ENCODE assay signal across 15 cellular contexts in genomic region chr7:23864984-23865383, GRCh38.
DNase-seq lines count a peak whose midpoint lies in the region; ATAC-seq and TF ChIP-seq lines count a peak whose summit lies in the region.
"Had no signal": no experiment of that assay in that cellular context is flagged by ENCODE, and none has a peak within 500 bp of the region (broad histone marks: within the 10 kb centered on the region; RNA-seq: fewer than 3 reads in every experiment).

No MANE protein-coding gene starts in this region.

- H3K9me3 ChIP-seq in GM23248 (ENCODE audit: low read depth): no peaks in the 10 kb centered on the region
- H3K9me3 ChIP-seq in PC-9 (ENCODE audit: insufficient read depth, low read depth): no peaks in the 10 kb centered on the region
- H3K9me3 ChIP-seq: lower lobe of right lung had no signal

- H3K9ac ChIP-seq in GM23248: no peak overlapping the region

- H3K27ac ChIP-seq in GM23248: no peak overlapping the region
- H3K27ac ChIP-seq in PC-9: peak overlapping the region; percentile 46
- H3K27ac ChIP-seq: lower lobe of right lung had no signal

- H3K27me3 ChIP-seq in GM23248 (replicated peaks; ENCODE audit: insufficient read depth): no peaks in the 10 kb centered on the region
- H3K27me3 ChIP-seq in PC-9 (ENCODE audit: insufficient read depth, low read depth): no peaks in the 10 kb centered on the region

- in situ Hi-C loops in GM23248 (cut with MboI): no loop called here

- CTCF ChIA-PET in PC-9 (lab: Charles Lee): interaction anchor here (0.7 kb wide), 1 partner anchor 808 kb away, joined by 7 read pairs; no protein-coding TSS in a partner anchor

- H3K4me2 ChIP-seq in GM23248 (ENCODE audit: unreplicated experiment) (no peak overlapping the region), PC-9 (peak overlapping the region; percentile 10; the same call in 1 of the 2 replicates)

- no peaks in the 10 kb centered on the region for H3K36me3 ChIP-seq in GM23248 (ENCODE audit: low read depth)
- H3K36me3 ChIP-seq in PC-9 (ENCODE audit: low read depth): no peaks in the 10 kb centered on the region
- H3K36me3 ChIP-seq: lower lobe of right lung had no signal

- BruUV-seq in PC-9 (replicated peaks; lab: Mats Ljungman, UMichigan): no TSS peak

- H3K79me2 ChIP-seq in GM23248 (ENCODE audit: insufficient read depth) (no peaks in the 10 kb centered on the region), PC-9 (ENCODE audit: low read depth) (no peaks in the 10 kb centered on the region)

- TF ChIP-seq POLR2A in GM18505 (IDR thresholded peaks at IDR 0.05; ENCODE audit: borderline replicate concordance, extremely low read depth, insufficient read depth, insufficient read length): no peak

- H2AFZ ChIP-seq in GM23248 (no peak overlapping the region), PC-9 (no peak overlapping the region)

- intact Hi-C loops in PC-9 (cut with micrococcal nuclease; ENCODE audit: unreplicated experiment): loop anchor here (5.0 kb wide), 2 partner anchors 153 to 802 kb away; partner anchors contain the start of gene STK31

- POLR2A ChIA-PET in PC-9 (lab: Charles Lee; ENCODE audit: unreplicated experiment): no interaction called here

- TF ChIP-seq CTCF in PC-9 (conservative IDR thresholded peaks at IDR 0.05) (no peak), epithelial cell of esophagus (IDR thresholded peaks at IDR 0.05; ENCODE audit: insufficient read depth, low read depth, low read length, missing control alignments) (no peak)

- H3K4me1 ChIP-seq in GM23248 (ENCODE audit: insufficient read depth): peaks cover 10% of the 10 kb centered on the region
- peaks cover 22% of the 10 kb centered on the region for H3K4me1 ChIP-seq in PC-9 (replicated peaks; ENCODE audit: insufficient read depth)
- H3K4me1 ChIP-seq: lower lobe of right lung had no signal

- H3K4me3 ChIP-seq in GM23248 (no peak overlapping the region), PC-9 (no peak overlapping the region), epithelial cell of esophagus (ENCODE audit: low read length) (no peak overlapping the region), skeletal muscle cell (ENCODE audit: low read depth, low read length) (no peak overlapping the region)
- H3K4me3 ChIP-seq: lower lobe of right lung had no signal

- H4K20me1 ChIP-seq in GM23248 (ENCODE audit: insufficient read depth) (no peaks in the 10 kb centered on the region), PC-9 (ENCODE audit: insufficient read depth) (no peaks in the 10 kb centered on the region)

- H3K9me2 ChIP-seq in GM23248 (ENCODE audit: insufficient read depth) (no peaks in the 10 kb centered on the region), PC-9 (ENCODE audit: insufficient read depth) (no peaks in the 10 kb centered on the region)

- H3F3A ChIP-seq in GM23248 (ENCODE audit: insufficient read depth): no peaks in the 10 kb centered on the region
- no peaks in the 10 kb centered on the region; the same call in 1 of the 2 replicates for H3F3A ChIP-seq in PC-9 (ENCODE audit: insufficient read depth, low read depth)

- ATAC-seq in GM18505 (IDR thresholded peaks at IDR 0.05; ENCODE audit: unreplicated experiment) (no peak), GM18519 (IDR thresholded peaks at IDR 0.05; ENCODE audit: low FRiP score, unreplicated experiment) (no peak)
- ATAC-seq: activated CD4-positive, CD25-positive, alpha-beta regulatory T cell treated with anti-CD3 and anti-CD28 coated beads, Interleukin-2, amount 50 U/mL, for 24 hours; activated naive CD4-positive, alpha-beta T cell treated with anti-CD3 and anti-CD28 coated beads, Interleukin-2, amount 50 U/mL, for 72 hours; lower lobe of right lung; natural killer cell; T-cell had no signal

- DNase-seq in GM23248 (peak; percentile 77), PC-9 (peak in 1 of 2 experiments; percentile 90), epithelial cell of esophagus (ENCODE audit: low read depth) (peak; percentile 68), skeletal muscle cell (ENCODE audit: low read depth) (peak; percentile 53), NCI-H1417 (lab: John Stamatoyannopoulos, UW) (no peak)
- DNase-seq: activated CD8-positive, alpha-beta memory T cell treated with anti-CD3 and anti-CD28 coated beads, Interleukin-2, amount 50 U/mL, for 48 hours; CD4-positive, alpha-beta memory T cell; lower lobe of right lung; natural killer cell; NCI-H510A treated with DMSO at 0.1 percent for 48 hours; T-cell had no signal

- 4 to 5% methylated on average over 3 of the region's 3 CpGs for WGBS in GM23248 (ENCODE audit: low coverage in 1 of 2, low lambda C conversion rate in 2 of 2, missing lambda C conversion rate in 2 of 2), 2 experiments

Comparison
In these comparisons a context has a peak if more than half of its experiments do, and no peak if none do; other contexts are left out.
1. DNase-seq: peak in GM23248 (single experiment), epithelial cell of esophagus (single experiment) and skeletal muscle cell (single experiment); none in NCI-H1417 (0 of 3).